ENCODE assay signal across 25 cellular contexts in the genomic region with DNA sequence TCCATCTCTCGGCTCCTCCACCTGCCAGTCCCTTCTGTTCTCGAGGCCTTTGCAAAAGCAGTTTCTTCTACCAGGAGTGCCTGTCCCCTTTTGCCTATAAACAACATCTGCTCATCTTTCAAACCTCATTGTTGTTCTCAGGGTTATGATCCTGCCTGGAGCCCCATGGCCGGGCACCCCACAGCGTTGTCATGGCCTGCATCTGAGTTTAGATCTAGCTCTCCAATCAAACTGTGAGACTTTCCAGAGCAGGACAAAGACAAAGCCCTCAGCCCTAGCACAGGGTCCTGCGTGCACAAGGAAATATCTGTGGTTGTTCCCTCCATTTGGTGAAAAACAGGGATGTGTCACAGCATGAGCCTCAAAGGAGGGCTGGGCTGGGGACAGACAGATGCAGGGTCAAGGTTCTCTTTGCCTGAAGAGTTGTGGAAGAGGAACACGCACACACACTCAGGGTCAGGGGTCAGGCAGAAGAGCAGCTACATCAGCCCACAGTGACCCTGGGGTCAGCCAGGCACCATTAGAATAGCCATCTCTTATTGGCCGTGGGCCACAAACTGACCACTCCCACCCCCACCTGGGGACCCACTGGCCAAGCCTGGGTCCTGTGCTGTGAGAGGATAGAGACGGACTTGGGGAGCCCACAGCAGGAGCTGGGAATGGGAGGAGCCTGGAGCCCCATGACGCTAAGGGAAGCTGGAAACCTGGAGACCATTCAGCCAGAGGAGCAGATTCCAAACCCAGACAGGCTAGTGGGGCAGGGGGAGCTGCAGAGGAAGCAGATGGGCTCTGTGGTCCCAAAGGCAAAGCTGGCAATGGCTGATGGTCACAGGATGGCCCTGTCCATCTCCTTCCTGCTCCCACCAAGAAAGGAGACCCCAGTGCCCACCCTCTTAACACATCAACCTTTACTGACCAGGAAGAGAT.
A peak's percentile ranks its signal among the peaks of the same experiment; 100 is the strongest.
DNase-seq lines count a peak whose midpoint lies in the region; ATAC-seq and TF ChIP-seq lines count a peak whose summit lies in the region.
"Had no signal": no experiment of that assay in that cellular context is flagged by ENCODE, and none has a peak within 500 bp of the region (broad histone marks: within the 10 kb centered on the region; RNA-seq: fewer than 3 reads in every experiment).

No MANE protein-coding gene starts in this region.

- TF ChIP-seq POLR2A in body of pancreas (IDR thresholded peaks at IDR 0.05): no peak

- H3K9me3 ChIP-seq in tibial artery: no peaks in the 10 kb centered on the region
- H3K9me3 ChIP-seq in body of pancreas: no peaks in the 10 kb centered on the region
- H3K9me3 ChIP-seq: BLaER1, esophagus squamous epithelium, transverse colon had no signal

- no peaks in the 10 kb centered on the region for H3K9me3 Mint-ChIP-seq in activated CD8-positive, alpha-beta memory T cell treated with anti-CD3 and anti-CD28 coated beads, Interleukin-2, amount 10 ng/mL, durations not matched to agents 7 days and 5 days (ENCODE audit: low read depth)
- H3K9me3 Mint-ChIP-seq: H9; IgD-negative memory B cell; stimulated activated naive CD8-positive, alpha-beta T cell treated with anti-CD3 and anti-CD28 coated beads, Interleukin-15, Interleukin-2, amounts not matched to agents 100 ng/mL and 50 ng/mL, for 24 hours had no signal

- no peaks in the 10 kb centered on the region for H3K36me3 ChIP-seq in tibial artery
- no peaks in the 10 kb centered on the region for H3K36me3 ChIP-seq in body of pancreas (replicated peaks in 1 of 2; ENCODE audit: insufficient read depth in 1 of 2, low read depth in 2 of 2)
- H3K36me3 ChIP-seq: BLaER1, transverse colon had no signal

- CTCF ChIA-PET in activated CD8-positive, alpha-beta memory T cell treated with anti-CD3 and anti-CD28 coated beads, Interleukin-2, amount 10 ng/mL, durations not matched to agents 7 days and 5 days (lab: Charles Lee): interaction anchor here (0.6 to 3.1 kb wide), 11 partner anchors 10 to 142 kb away, joined by 3 to 28 read pairs (median 7); no protein-coding TSS in a partner anchor

- H3K27ac ChIP-seq in tibial artery: no peak overlapping the region
- no peak overlapping the region for H3K27ac ChIP-seq in body of pancreas
- H3K27ac ChIP-seq: BLaER1, esophagus squamous epithelium, HL-60, PC-9, transverse colon had no signal

- peaks cover 0 to 3% (median 0%) of the 10 kb centered on the region in 4 donors for H3K4me1 ChIP-seq in tibial artery
- H3K4me1 ChIP-seq in body of pancreas: no peaks in the 10 kb centered on the region
- H3K4me1 ChIP-seq: transverse colon had no signal

- H3K4me3 ChIP-seq in tibial artery: no peak overlapping the region
- no peak overlapping the region for H3K4me3 ChIP-seq in body of pancreas
- H3K4me3 ChIP-seq: BLaER1, esophagus squamous epithelium, PC-9, transverse colon had no signal

- peak; percentile 21 for DNase-seq in activated CD8-positive, alpha-beta memory T cell treated with anti-CD3 and anti-CD28 coated beads for 24 hours
- no peak for DNase-seq in activated CD8-positive, alpha-beta memory T cell treated with anti-CD3 and anti-CD28 coated beads, Interleukin-2, amount 10 ng/mL, durations not matched to agents 7 days and 5 days
- DNase-seq in NCI-H69 (lab: John Stamatoyannopoulos, UW) (peak; percentile 47), mesenteric fat pad (ENCODE audit: low spot score) (peak; percentile 77), tibial artery (peak; percentile 17 to 45), body of pancreas (no peak), AML-193 (lab: John Stamatoyannopoulos, UW) (no peak)
- DNase-seq: activated CD4-positive, alpha-beta T cell treated with anti-CD3 and anti-CD28 coated beads for 1 hour; Calu3; esophagus squamous epithelium; H9; NCI-H1436; NCI-H345; occipital lobe; PC-9; retina; SIG-M5; T-helper 1 cell; transverse colon had no signal

- 70 to 81% methylated on average over 9 of the region's 9 CpGs for WGBS in body of pancreas, 2 donors

- intact Hi-C loops in tibial artery (cut with DNase I; ENCODE audit: low total_unique reads) (no loop called here), body of pancreas (cut with DNase I) (loop anchor here (10.0 kb wide), 1 partner anchor 100 kb away; no protein-coding TSS in a partner anchor)

- TF ChIP-seq CTCF in tibial artery (IDR thresholded peaks at IDR 0.05): no peak
- TF ChIP-seq CTCF in body of pancreas (IDR thresholded peaks at IDR 0.05): no peak

- no peak overlapping the region for H3K27ac Mint-ChIP-seq in activated CD8-positive, alpha-beta memory T cell treated with anti-CD3 and anti-CD28 coated beads, Interleukin-2, amount 10 ng/mL, durations not matched to agents 7 days and 5 days
- H3K27ac Mint-ChIP-seq: activated naive CD8-positive, alpha-beta T cell; IgD-negative memory B cell; stimulated activated naive CD8-positive, alpha-beta T cell treated with anti-CD3 and anti-CD28 coated beads, Interleukin-15, Interleukin-2, amounts not matched to agents 100 ng/mL and 50 ng/mL, for 24 hours had no signal

- H3K4me3 Mint-ChIP-seq in activated CD8-positive, alpha-beta memory T cell treated with anti-CD3 and anti-CD28 coated beads, Interleukin-2, amount 10 ng/mL, durations not matched to agents 7 days and 5 days: no peak overlapping the region
- H3K4me3 Mint-ChIP-seq: activated naive CD8-positive, alpha-beta T cell; H9; stimulated activated naive CD8-positive, alpha-beta T cell treated with anti-CD3 and anti-CD28 coated beads, Interleukin-15, Interleukin-2, amounts not matched to agents 100 ng/mL and 50 ng/mL, for 24 hours had no signal

- no peak for ATAC-seq in activated CD8-positive, alpha-beta memory T cell treated with anti-CD3 and anti-CD28 coated beads, Interleukin-2, amount 10 ng/mL, durations not matched to agents 7 days and 5 days
- ATAC-seq in body of pancreas: no peak
- ATAC-seq in GM19452 (IDR thresholded peaks at IDR 0.05; ENCODE audit: unreplicated experiment): no peak

- H3K4me1 Mint-ChIP-seq in activated CD8-positive, alpha-beta memory T cell treated with anti-CD3 and anti-CD28 coated beads, Interleukin-2, amount 10 ng/mL, durations not matched to agents 7 days and 5 days: peaks cover 18% of the 10 kb centered on the region

- peaks cover 10% of the 10 kb centered on the region for H3K27me3 Mint-ChIP-seq in activated CD8-positive, alpha-beta memory T cell treated with anti-CD3 and anti-CD28 coated beads, Interleukin-2, amount 10 ng/mL, durations not matched to agents 7 days and 5 days

- H3K27me3 ChIP-seq in tibial artery: peaks cover 0 to 37% of the 10 kb centered on the region in 2 donors
- no peaks in the 10 kb centered on the region for H3K27me3 ChIP-seq in body of pancreas
- H3K27me3 ChIP-seq: BLaER1, transverse colon had no signal

- H3K36me3 Mint-ChIP-seq in activated CD8-positive, alpha-beta memory T cell treated with anti-CD3 and anti-CD28 coated beads, Interleukin-2, amount 10 ng/mL, durations not matched to agents 7 days and 5 days: no peaks in the 10 kb centered on the region
- H3K36me3 Mint-ChIP-seq: activated naive CD8-positive, alpha-beta T cell had no signal

Comparison
In these comparisons a context has a peak if more than half of its experiments do, and no peak if none do; other contexts are left out.
1. DNase-seq: peak in activated CD8-positive, alpha-beta memory T cell treated with anti-CD3 and anti-CD28 coated beads for 24 hours (single experiment), NCI-H69 (single experiment), mesenteric fat pad (single experiment) and tibial artery (2 of 2); none in activated CD8-positive, alpha-beta memory T cell treated with anti-CD3 and anti-CD28 coated beads, Interleukin-2, amount 10 ng/mL, durations not matched to agents 7 days and 5 days (single experiment), body of pancreas (0 of 4) and AML-193 (0 of 2).